Comparison of ENCODE assay signal across 12 cellular contexts in the genomic region with DNA sequence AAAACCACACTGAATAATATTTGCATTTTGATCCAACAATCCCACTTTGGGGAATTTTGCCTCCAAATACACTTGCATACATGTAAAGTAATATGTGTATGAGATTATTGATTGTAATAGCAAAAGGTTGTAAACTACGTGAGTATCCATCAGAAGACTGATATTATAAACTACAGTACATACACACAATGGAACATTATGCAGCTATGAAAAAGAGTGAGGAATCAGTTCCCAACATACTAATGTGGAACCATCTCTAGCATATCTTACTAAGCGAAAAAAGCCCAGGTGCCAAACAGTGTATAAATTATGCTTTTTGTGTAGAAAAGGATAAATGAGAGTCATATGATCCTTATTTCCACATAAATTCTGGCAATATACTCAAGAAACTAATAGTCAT. TPM values are rescaled to one million over a fixed set of nuclear protein-coding genes. Genes with fewer than 3 reads are reported as not detected.
DNase-seq lines count a peak whose midpoint lies in the region; ATAC-seq and TF ChIP-seq lines count a peak whose summit lies in the region.
"Had no signal": no experiment of that assay in that cellular context is flagged by ENCODE, and none has a peak within 500 bp of the region (broad histone marks: within the 10 kb centered on the region; RNA-seq: fewer than 3 reads in every experiment).

No MANE protein-coding gene starts in this region.

- TF ChIP-seq CTCF in HFFc6 (IDR thresholded peaks at IDR 0.05) (no peak), activated B cell treated with CpG ODN at 0.5 μM for 24 hours (IDR thresholded peaks at IDR 0.05) (no peak), endodermal cell (conservative IDR thresholded peaks at IDR 0.05) (no peak), osteocyte (IDR thresholded peaks at IDR 0.05) (no peak), gastrocnemius medialis (IDR thresholded peaks at IDR 0.05 in 4 of 5, conservative IDR thresholded peaks at IDR 0.05 in 1 of 5) (no peak)

- no peak for DNase-seq in HFFc6
- DNase-seq in activated B cell treated with CpG ODN at 0.5 μM for 24 hours, result no peak
- no peak for DNase-seq in endodermal cell
- DNase-seq in osteocyte (ENCODE audit: extremely low spot score, unreplicated experiment), result no peak
- DNase-seq in NCI-H1048 (lab: John Stamatoyannopoulos, UW), result no peak
- no peak for DNase-seq in caudate nucleus (lab: John Stamatoyannopoulos, UW)
- no peak for DNase-seq in NCI-H69 (lab: John Stamatoyannopoulos, UW)
- DNase-seq in gastrocnemius medialis, result no peak
- DNase-seq: NCI-H1417 treated with DMSO at 0.1 percent for 48 hours, NCI-H774, small intestine had no signal

- H3K4me1 ChIP-seq in endodermal cell (ENCODE audit: control insufficient read depth, insufficient read depth, low read length), result no peaks in the 10 kb centered on the region
- H3K4me1 ChIP-seq in gastrocnemius medialis, result peaks cover 4 to 7% of the 10 kb centered on the region in 2 donors

- H3K27me3 Mint-ChIP-seq in HFFc6 (ENCODE audit: insufficient read depth) (peaks cover 2% of the 10 kb centered on the region), activated B cell treated with CpG ODN at 0.5 μM for 24 hours (no peaks in the 10 kb centered on the region), endodermal cell (ENCODE audit: insufficient read depth) (peaks cover 1% of the 10 kb centered on the region), osteocyte (ENCODE audit: unreplicated experiment) (no peaks in the 10 kb centered on the region)

- ATAC-seq in activated B cell treated with CpG ODN at 0.5 μM for 24 hours (ENCODE audit: low read depth) (no peak), gastrocnemius medialis (no peak)

- no peak for TF ChIP-seq POLR2A in gastrocnemius medialis (IDR thresholded peaks at IDR 0.05)

- no peak overlapping the region for H3K27ac ChIP-seq in endodermal cell (ENCODE audit: low read depth, low read length)
- H3K27ac ChIP-seq in caudate nucleus (ENCODE audit: low read depth, low read length), result no peak overlapping the region
- H3K27ac ChIP-seq in gastrocnemius medialis, result no peak overlapping the region

- in situ Hi-C loops in gastrocnemius medialis (cut with MboI; ENCODE audit: low sequenced_read_pairs in 4 of 4), result no loop called here

- peaks cover 29% of the 10 kb centered on the region for H3K36me3 Mint-ChIP-seq in HFFc6 (ENCODE audit: low read depth)
- peaks cover 23% of the 10 kb centered on the region for H3K36me3 Mint-ChIP-seq in activated B cell treated with CpG ODN at 0.5 μM for 24 hours (ENCODE audit: low read depth)
- H3K36me3 Mint-ChIP-seq in endodermal cell (ENCODE audit: low read depth), result peaks cover 23% of the 10 kb centered on the region
- peaks cover 11% of the 10 kb centered on the region for H3K36me3 Mint-ChIP-seq in osteocyte (ENCODE audit: unreplicated experiment)

- H3K9me3 Mint-ChIP-seq in HFFc6 (peaks cover 4% of the 10 kb centered on the region), activated B cell treated with CpG ODN at 0.5 μM for 24 hours (no peaks in the 10 kb centered on the region), endodermal cell (peaks cover 2% of the 10 kb centered on the region), osteocyte (ENCODE audit: unreplicated experiment) (no peaks in the 10 kb centered on the region)

- intact Hi-C loops in activated B cell treated with CpG ODN at 0.5 μM for 24 hours (cut with micrococcal nuclease) (loop anchor here (1.0 kb wide), 2 partner anchors 31 to 129 kb away; a partner anchor contains a TSS), gastrocnemius medialis (cut with DNase I; ENCODE audit: low total_unique reads) (loop anchor here (1.0 to 10.0 kb wide), 2 partner anchors 31 to 529 kb away; no protein-coding TSS in a partner anchor)

- no peak overlapping the region for H3K9ac ChIP-seq in endodermal cell (ENCODE audit: extremely low read depth, low read length, poor library complexity, severe bottlenecking)

- H3K36me3 ChIP-seq in endodermal cell (ENCODE audit: control insufficient read depth, insufficient read depth, low read length), result peaks cover 9% of the 10 kb centered on the region
- peaks cover 0 to 25% of the 10 kb centered on the region in 2 donors for H3K36me3 ChIP-seq in gastrocnemius medialis

- peak overlapping the region; percentile 83 for H3K4me3 ChIP-seq in endodermal cell (ENCODE audit: low read length)
- no peak overlapping the region for H3K4me3 ChIP-seq in gastrocnemius medialis

- H3K4me1 Mint-ChIP-seq in HFFc6 (ENCODE audit: low read depth), result peaks cover 11% of the 10 kb centered on the region
- peaks cover 9% of the 10 kb centered on the region for H3K4me1 Mint-ChIP-seq in activated B cell treated with CpG ODN at 0.5 μM for 24 hours
- H3K4me1 Mint-ChIP-seq in endodermal cell, result no peaks in the 10 kb centered on the region
- H3K4me1 Mint-ChIP-seq in osteocyte (ENCODE audit: unreplicated experiment), result peaks cover 7% of the 10 kb centered on the region

- CTCF ChIA-PET in activated B cell treated with CpG ODN at 0.5 μM for 24 hours (lab: Charles Lee), result no interaction called here

- H3K27ac Mint-ChIP-seq in HFFc6, result peak overlapping the region; percentile 96
- H3K27ac Mint-ChIP-seq in activated B cell treated with CpG ODN at 0.5 μM for 24 hours, result no peak overlapping the region
- no peak overlapping the region for H3K27ac Mint-ChIP-seq in endodermal cell
- H3K27ac Mint-ChIP-seq in osteocyte (ENCODE audit: unreplicated experiment), result no peak overlapping the region

- POLR2A ChIA-PET in activated B cell treated with CpG ODN at 0.5 μM for 24 hours (lab: Charles Lee), result interaction anchor here (1.7 to 3.2 kb wide), 2 partner anchors 31 to 34 kb away, joined by 9 to 29 read pairs; no protein-coding TSS in a partner anchor

- H3K27me3 ChIP-seq in endodermal cell (ENCODE audit: control insufficient read depth, insufficient read depth, low read length, poor library complexity, severe bottlenecking) (no peaks in the 10 kb centered on the region), gastrocnemius medialis (no peaks in the 10 kb centered on the region)
- H3K27me3 ChIP-seq: heart left ventricle had no signal

- H3K4me3 Mint-ChIP-seq in HFFc6 (peak overlapping the region; percentile 94; the same call in 1 of the 2 replicates), activated B cell treated with CpG ODN at 0.5 μM for 24 hours (peak overlapping the region; percentile 97), endodermal cell (peak overlapping the region; percentile 74), osteocyte (ENCODE audit: unreplicated experiment) (peak overlapping the region; percentile 69)

- WGBS in endodermal cell (ENCODE audit: insufficient coverage in 1 of 2, insufficient read length in 1 of 2), 2 experiments, result no CpG with 5 or more reads among the region's 2 CpGs

- H3K9me3 ChIP-seq in endodermal cell (ENCODE audit: control insufficient read depth, low read length) (no peaks in the 10 kb centered on the region), gastrocnemius medialis (no peaks in the 10 kb centered on the region)
- H3K9me3 ChIP-seq: heart left ventricle had no signal

RNA-seq across cellular contexts. Expression of a gene that starts 16.0 kb away (rescaled TPM):
- total RNA-seq in HFFc6 (2021; fragmentation: NEBNext Ultra II Directional; extraction: Animal tissue kit (Norgen Biotek cat#: 25700)), result 10 to 100 TPM; 13.5 to 23.0 (median 20.7) TPM
- total RNA-seq in activated B cell treated with CpG ODN at 0.5 μM for 24 hours, result 6.0 and 7.6 TPM in 2 replicates
- total RNA-seq in endodermal cell, result 10 to 100 TPM; 10.2 to 15.7 TPM
- polyA plus RNA-seq in endodermal cell (2013, experiment 1 of 2), result 17.5 TPM
- polyA plus RNA-seq in endodermal cell (2013, experiment 2 of 2), result 20.6 TPM
- total RNA-seq in osteocyte, result 9.2 and 10.3 TPM in 2 replicates
- 10 to 100 TPM in 2 of 4 donors, 1 to 10 TPM in 2; 6.6 to 19.2 (median 8.4) TPM for total RNA-seq in gastrocnemius medialis
